12 cellular contexts compared by ENCODE assay signal in the genomic region with DNA sequence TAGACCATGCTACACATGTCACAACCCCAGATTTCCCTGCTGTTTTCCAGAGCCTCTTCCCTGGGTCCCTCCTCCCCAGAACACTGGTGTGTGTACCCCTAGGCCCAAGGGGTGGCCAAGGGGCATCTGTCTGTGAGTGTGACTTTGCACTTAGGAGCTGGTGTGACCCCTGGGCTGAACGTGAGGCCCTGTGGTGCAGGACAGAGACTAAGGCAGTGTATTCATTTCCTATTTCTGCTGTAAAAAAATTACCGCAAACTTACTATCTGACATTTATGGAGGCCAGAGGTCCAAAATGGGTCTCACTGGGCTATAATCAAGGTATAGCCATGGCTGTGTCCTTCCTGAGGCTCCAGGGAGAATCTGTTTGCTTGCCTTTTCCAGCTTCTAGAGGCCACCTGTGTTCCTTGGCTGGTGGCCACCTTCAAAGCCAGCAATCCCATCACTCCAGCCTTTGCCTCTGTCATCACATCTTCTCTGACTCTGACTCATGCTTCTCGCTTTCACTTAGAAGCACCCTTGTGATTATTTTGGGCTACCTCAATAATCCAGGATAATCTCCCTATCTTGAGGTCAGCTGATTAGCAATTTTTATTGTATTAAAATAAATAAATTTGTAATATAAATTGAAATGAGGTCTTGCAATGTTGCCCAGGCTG. TPM values are rescaled to one million over a fixed set of nuclear protein-coding genes. Genes with fewer than 3 reads are reported as not detected.
DNase-seq lines count a peak whose midpoint lies in the region; ATAC-seq and TF ChIP-seq lines count a peak whose summit lies in the region.
"Had no signal": no experiment of that assay in that cellular context is flagged by ENCODE, and none has a peak within 500 bp of the region (broad histone marks: within the 10 kb centered on the region; RNA-seq: fewer than 3 reads in every experiment).

No MANE protein-coding gene starts in this region.

- peak overlapping the region; percentile 11 for H3K27ac ChIP-seq in AG04450 (ENCODE audit: low read depth, low read length)
- 0 out of 2 replicates have a peak overlapping the region, but pooled peaks have one; percentile 9 for H3K27ac ChIP-seq in VCaP
- no peak overlapping the region for H3K27ac ChIP-seq in gastroesophageal sphincter
- no peak overlapping the region for H3K27ac ChIP-seq in CD4-positive, alpha-beta memory T cell (ENCODE audit: low read depth, low read length)
- H3K27ac ChIP-seq: vagina had no signal

- no peaks in the 10 kb centered on the region for H3K27me3 Mint-ChIP-seq in CD4-positive, alpha-beta memory T cell
- H3K27me3 Mint-ChIP-seq: activated naive CD4-positive, alpha-beta T cell treated with anti-CD3 and anti-CD28 coated beads, Interleukin-2, amount 10 ng/mL, durations not matched to agents 7 days and 5 days had no signal

- no peak overlapping the region for H3K4me3 Mint-ChIP-seq in CD4-positive, alpha-beta memory T cell
- H3K4me3 Mint-ChIP-seq: activated CD8-positive, alpha-beta T cell treated with anti-CD3 and anti-CD28 coated beads, Interleukin-2, amount 10 ng/mL, durations not matched to agents 7 days and 5 days; activated naive CD4-positive, alpha-beta T cell treated with anti-CD3 and anti-CD28 coated beads, Interleukin-2, amount 10 ng/mL, durations not matched to agents 7 days and 5 days; nephron progenitor cell had no signal

- no peaks in the 10 kb centered on the region for H3K36me3 ChIP-seq in gastroesophageal sphincter
- H3K36me3 ChIP-seq in CD4-positive, alpha-beta memory T cell (ENCODE audit: insufficient read depth, low read length) = no peaks in the 10 kb centered on the region
- H3K36me3 ChIP-seq: vagina had no signal

- TF ChIP-seq EP300 in gastroesophageal sphincter (IDR thresholded peaks at IDR 0.05) = no peak

- H3K4me1 ChIP-seq in gastroesophageal sphincter = peaks cover 0 to 6% (median 0%) of the 10 kb centered on the region in 3 donors
- H3K4me1 ChIP-seq in CD4-positive, alpha-beta memory T cell (ENCODE audit: insufficient read depth, low read length) = peaks cover 8% of the 10 kb centered on the region

- H3K27ac Mint-ChIP-seq in CD4-positive, alpha-beta memory T cell = peak overlapping the region in 3 of 7 donors; percentile 47 to 87 (median 85)
- H3K27ac Mint-ChIP-seq: activated CD8-positive, alpha-beta T cell treated with anti-CD3 and anti-CD28 coated beads, Interleukin-2, amount 10 ng/mL, durations not matched to agents 7 days and 5 days; activated naive CD4-positive, alpha-beta T cell treated with anti-CD3 and anti-CD28 coated beads, Interleukin-2, amount 10 ng/mL, durations not matched to agents 7 days and 5 days had no signal

- peaks cover 4 to 5% of the 10 kb centered on the region in 2 donors for H3K36me3 Mint-ChIP-seq in CD4-positive, alpha-beta memory T cell
- H3K36me3 Mint-ChIP-seq: activated naive CD4-positive, alpha-beta T cell treated with anti-CD3 and anti-CD28 coated beads, Interleukin-2, amount 10 ng/mL, durations not matched to agents 7 days and 5 days had no signal

- H3K9me3 Mint-ChIP-seq in CD4-positive, alpha-beta memory T cell = no peaks in the 10 kb centered on the region
- H3K9me3 Mint-ChIP-seq: activated naive CD4-positive, alpha-beta T cell treated with anti-CD3 and anti-CD28 coated beads, Interleukin-2, amount 10 ng/mL, durations not matched to agents 7 days and 5 days; nephron progenitor cell had no signal

- peak; percentile 43 for ATAC-seq in gastroesophageal sphincter
- no peak for ATAC-seq in HG03159 (IDR thresholded peaks at IDR 0.05; ENCODE audit: unreplicated experiment)
- ATAC-seq: activated CD8-positive, alpha-beta T cell treated with anti-CD3 and anti-CD28 coated beads, Interleukin-2, amount 10 ng/mL, durations not matched to agents 7 days and 5 days had no signal

- POLR2A ChIA-PET in AG04450 (lab: Yijun Ruan, JAX) = interaction anchor here (2.1 kb wide), 1 partner anchor 28 kb away, joined by 6 read pairs; a partner anchor contains a TSS
- POLR2A ChIA-PET in GM10248 (lab: Yijun Ruan, JAX) = interaction anchor here (0.6 kb wide), 1 partner anchor 23 kb away, joined by 4 read pairs; no protein-coding TSS in a partner anchor
- POLR2A ChIA-PET in CD4-positive, alpha-beta memory T cell (lab: Charles Lee; ENCODE audit: partially characterized antibody) = no interaction called here

- H3K9me3 ChIP-seq in AG04450 (ENCODE audit: control insufficient read depth, insufficient read depth, low read length) (no peaks in the 10 kb centered on the region), gastroesophageal sphincter (no peaks in the 10 kb centered on the region)
- H3K9me3 ChIP-seq in CD4-positive, alpha-beta memory T cell (ENCODE audit: control insufficient read depth in 1 of 2, low read length in 2 of 2) = no peaks in the 10 kb centered on the region
- H3K9me3 ChIP-seq: vagina had no signal

- CTCF ChIA-PET in AG04450 (lab: Charles Lee) (interaction anchor here (1.3 kb wide), 1 partner anchor 28 kb away, joined by 4 read pairs; a partner anchor contains a TSS), GM10248 (lab: Yijun Ruan, JAX) (interaction anchor here (0.8 to 4.7 kb wide), 7 partner anchors 9 to 82 kb away, joined by 3 to 22 read pairs (median 3); no protein-coding TSS in a partner anchor)
- CTCF ChIA-PET in CD4-positive, alpha-beta memory T cell (lab: Charles Lee; ENCODE audit: partially characterized antibody) = no interaction called here

- TF ChIP-seq POLR2A in gastroesophageal sphincter (IDR thresholded peaks at IDR 0.05) = no peak

- H3K4me3 ChIP-seq in AG04450 (ENCODE audit: low read depth, low read length) = no peak overlapping the region
- no peak overlapping the region for H3K4me3 ChIP-seq in gastroesophageal sphincter
- H3K4me3 ChIP-seq in CD4-positive, alpha-beta memory T cell (ENCODE audit: low read length in 2 of 2) = no peak overlapping the region
- H3K4me3 ChIP-seq: vagina had no signal

- intact Hi-C loops in CD4-positive, alpha-beta memory T cell (cut with micrococcal nuclease) = no loop called here

- 66 to 71% methylated on average over 1 to 2 of the region's 3 CpGs for WGBS in gastroesophageal sphincter (ENCODE audit: low coverage in 1 of 2), 2 donors

- H3K27me3 ChIP-seq in AG04450 (ENCODE audit: control insufficient read depth, insufficient read depth, low read length) = no peaks in the 10 kb centered on the region
- H3K27me3 ChIP-seq in gastroesophageal sphincter = no peaks in the 10 kb centered on the region
- H3K27me3 ChIP-seq in CD4-positive, alpha-beta memory T cell (ENCODE audit: insufficient read depth, low read length) = no peaks in the 10 kb centered on the region
- H3K27me3 ChIP-seq: vagina had no signal

- TF ChIP-seq CTCF in AG04450 (IDR thresholded peaks at IDR 0.05; ENCODE audit: low read depth, low read length) (no peak), VCaP (conservative IDR thresholded peaks at IDR 0.05) (no peak), gastroesophageal sphincter (IDR thresholded peaks at IDR 0.05) (no peak), GM10248 (IDR thresholded peaks at IDR 0.05; ENCODE audit: control extremely low read depth, extremely low read depth, low read depth, missing control alignments) (no peak)

- peaks cover 9 to 11% (median 9%) of the 10 kb centered on the region in 4 donors for H3K4me1 Mint-ChIP-seq in CD4-positive, alpha-beta memory T cell
- H3K4me1 Mint-ChIP-seq: activated naive CD4-positive, alpha-beta T cell treated with anti-CD3 and anti-CD28 coated beads, Interleukin-2, amount 10 ng/mL, durations not matched to agents 7 days and 5 days; nephron progenitor cell had no signal

- DNase-seq in AG04450 (ENCODE audit: low read depth, low spot score) = peak; percentile 45
- peak; percentile 28 for DNase-seq in HT1080 (ENCODE audit: low read depth)
- DNase-seq in GM10248 (ENCODE audit: extremely low spot score) = no peak
- DNase-seq in NCI-H774 (lab: John Stamatoyannopoulos, UW) = no peak
- DNase-seq in CD4-positive, alpha-beta memory T cell = no peak
- DNase-seq: activated CD8-positive, alpha-beta T cell treated with anti-CD3 and anti-CD28 coated beads, Interleukin-2, amount 10 ng/mL, durations not matched to agents 7 days and 5 days; activated naive CD4-positive, alpha-beta T cell treated with anti-CD3 and anti-CD28 coated beads, Interleukin-2, amount 10 ng/mL, durations not matched to agents 7 days and 5 days had no signal

RNA-seq across cellular contexts. Expression of a gene that starts 24.0 kb away (rescaled TPM):
- polyA plus RNA-seq in AG04450 (2011; rRNA removed) = 27.5 and 30.8 TPM in 2 replicates
- 29.7 and 31.1 TPM in 2 replicates for polyA minus RNA-seq in AG04450 (2011; rRNA and poly(A)+ RNA removed)
- total RNA-seq in HT1080 (2014; rRNA removed; shearing (Covaris generic)) = 86.5 and 105 TPM in 2 replicates
- polyA plus RNA-seq in HT1080 (2015; cell fraction: cytosol; rRNA removed) = 66.9 and 73.6 TPM in 2 replicates
- polyA plus RNA-seq in HT1080 (2015; cell fraction: nucleus; rRNA removed) = 67.5 and 69.5 TPM in 2 replicates
- 10 to 100 TPM; 37.8 to 41.9 (median 41.4) TPM for total RNA-seq in gastroesophageal sphincter
- 10 to 100 TPM; 28.3 to 31.7 TPM for total RNA-seq in CD4-positive, alpha-beta memory T cell
- 10 to 100 TPM; 17.1 to 32.4 TPM for polyA plus RNA-seq in CD4-positive, alpha-beta memory T cell

RNA-seq across cellular contexts. Expression of a gene that starts 27.7 kb away (rescaled TPM):
- polyA plus RNA-seq in AG04450 (2011; rRNA removed) = 1,898 and 2,055 TPM in 2 replicates
- 413 and 429 TPM in 2 replicates for polyA minus RNA-seq in AG04450 (2011; rRNA and poly(A)+ RNA removed)
- total RNA-seq in HT1080 (2014; rRNA removed; shearing (Covaris generic)) = 2,017 and 2,289 TPM in 2 replicates
- 1,949 and 2,273 TPM in 2 replicates for polyA plus RNA-seq in HT1080 (2015; cell fraction: cytosol; rRNA removed)
- polyA plus RNA-seq in HT1080 (2015; cell fraction: nucleus; rRNA removed) = 729 and 755 TPM in 2 replicates
- 1,000 to 10,000 TPM in 2 of 4 donors, 100 to 1,000 TPM in 2; 636 to 1,268 (median 935) TPM for total RNA-seq in gastroesophageal sphincter
- 1,000 to 10,000 TPM; 1,919 to 2,088 TPM for total RNA-seq in CD4-positive, alpha-beta memory T cell
- polyA plus RNA-seq in CD4-positive, alpha-beta memory T cell = 1,000 to 10,000 TPM; 1,255 to 1,467 TPM

RNA-seq across cellular contexts. Expression of a gene that starts 58.9 kb away (rescaled TPM):
- polyA plus RNA-seq in AG04450 (2011; rRNA removed) = 32.4 and 41.1 TPM in 2 replicates
- polyA minus RNA-seq in AG04450 (2011; rRNA and poly(A)+ RNA removed) = 7.8 and 8.3 TPM in 2 replicates
- total RNA-seq in HT1080 (2014; rRNA removed; shearing (Covaris generic)) = 124 and 129 TPM in 2 replicates
- polyA plus RNA-seq in HT1080 (2015; cell fraction: cytosol; rRNA removed) = 62.4 and 64.2 TPM in 2 replicates
- polyA plus RNA-seq in HT1080 (2015; cell fraction: nucleus; rRNA removed) = 39.7 and 42.5 TPM in 2 replicates
- total RNA-seq in gastroesophageal sphincter = 10 to 100 TPM; 56.3 to 77.6 (median 60.8) TPM
- 10 to 100 TPM; 78.3 to 82.1 TPM for total RNA-seq in CD4-positive, alpha-beta memory T cell
- polyA plus RNA-seq in CD4-positive, alpha-beta memory T cell = 10 to 100 TPM; 65.3 to 82.2 TPM

Comparison
In these comparisons a context has a peak if more than half of its experiments do, and no peak if none do; other contexts are left out.
1. DNase-seq: peak in AG04450 (single experiment) and HT1080 (single experiment); none in GM10248 (single experiment), NCI-H774 (single experiment) and CD4-positive, alpha-beta memory T cell (0 of 5).
2. H3K27ac ChIP-seq: peak in AG04450 (single experiment) and VCaP (single experiment); none in gastroesophageal sphincter (0 of 4) and CD4-positive, alpha-beta memory T cell (single experiment).